ENCODE assay signal across 1 cellular context in the genomic region with DNA sequence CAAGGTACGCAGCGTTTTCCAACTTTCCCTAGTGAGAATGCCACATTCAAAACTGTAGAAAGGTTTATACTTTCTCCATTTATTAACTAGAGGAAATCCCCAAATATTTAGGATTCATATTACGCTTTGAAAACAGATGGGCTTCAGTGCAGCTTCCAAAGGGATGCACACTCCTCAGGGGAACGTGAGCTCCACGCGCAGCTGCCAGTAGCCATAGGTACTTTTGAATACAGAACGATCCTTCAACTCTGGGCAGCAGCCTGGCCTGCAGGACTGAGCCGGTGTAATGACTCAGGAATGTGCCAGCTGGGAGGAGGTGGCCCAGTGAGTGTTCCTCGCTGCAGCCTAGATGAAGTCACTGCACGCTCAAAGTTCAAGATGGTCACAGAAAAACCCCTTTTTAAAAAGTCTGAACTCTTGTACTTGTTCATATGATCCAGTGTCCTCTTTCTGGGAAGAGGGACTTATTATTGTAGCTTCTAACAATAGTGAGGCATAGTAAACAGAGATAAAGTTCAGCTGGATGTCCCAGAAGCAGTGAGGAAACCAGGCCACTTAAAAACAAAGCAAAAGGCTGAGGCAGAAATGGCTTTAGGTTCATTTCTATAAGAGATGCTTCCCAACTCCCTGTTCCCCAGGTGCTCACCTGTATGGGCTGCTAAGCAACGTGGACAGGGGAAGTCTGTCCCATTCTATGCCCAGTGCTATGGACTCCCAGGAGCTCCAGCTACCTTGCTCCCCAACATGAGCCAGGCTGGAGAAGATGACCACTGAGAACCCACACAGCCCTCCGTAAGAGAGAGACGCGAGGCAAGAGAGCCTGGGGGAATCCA.
A peak's percentile ranks its signal among the peaks of the same experiment; 100 is the strongest.
TF ChIP-seq lines count a peak whose summit lies in the region.

No MANE protein-coding gene starts in this region.

TF ChIP-seq in HepG2, 621 proteins besides CTCF, POLR2A, EP300 and RAD21 (continued from another document):
- TF ChIP-seq, protein P1, sequence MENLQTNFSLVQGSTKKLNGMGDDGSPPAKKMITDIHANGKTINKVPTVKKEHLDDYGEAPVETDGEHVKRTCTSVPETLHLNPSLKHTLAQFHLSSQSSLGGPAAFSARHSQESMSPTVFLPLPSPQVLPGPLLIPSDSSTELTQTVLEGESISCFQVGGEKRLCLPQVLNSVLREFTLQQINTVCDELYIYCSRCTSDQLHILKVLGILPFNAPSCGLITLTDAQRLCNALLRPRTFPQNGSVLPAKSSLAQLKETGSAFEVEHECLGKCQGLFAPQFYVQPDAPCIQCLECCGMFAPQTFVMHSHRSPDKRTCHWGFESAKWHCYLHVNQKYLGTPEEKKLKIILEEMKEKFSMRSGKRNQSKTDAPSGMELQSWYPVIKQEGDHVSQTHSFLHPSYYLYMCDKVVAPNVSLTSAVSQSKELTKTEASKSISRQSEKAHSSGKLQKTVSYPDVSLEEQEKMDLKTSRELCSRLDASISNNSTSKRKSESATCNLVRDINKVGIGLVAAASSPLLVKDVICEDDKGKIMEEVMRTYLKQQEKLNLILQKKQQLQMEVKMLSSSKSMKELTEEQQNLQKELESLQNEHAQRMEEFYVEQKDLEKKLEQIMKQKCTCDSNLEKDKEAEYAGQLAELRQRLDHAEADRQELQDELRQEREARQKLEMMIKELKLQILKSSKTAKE (CRISPR knock-in tag; IDR thresholded peaks at IDR 0.05; ENCODE audit: borderline replicate concordance), result peak; percentile 32; the same call in 1 of the 2 replicates
- peak; percentile 87 for TF ChIP-seq RARA (CRISPR knock-in tag; IDR thresholded peaks at IDR 0.05)
- TF ChIP-seq, protein P2, sequence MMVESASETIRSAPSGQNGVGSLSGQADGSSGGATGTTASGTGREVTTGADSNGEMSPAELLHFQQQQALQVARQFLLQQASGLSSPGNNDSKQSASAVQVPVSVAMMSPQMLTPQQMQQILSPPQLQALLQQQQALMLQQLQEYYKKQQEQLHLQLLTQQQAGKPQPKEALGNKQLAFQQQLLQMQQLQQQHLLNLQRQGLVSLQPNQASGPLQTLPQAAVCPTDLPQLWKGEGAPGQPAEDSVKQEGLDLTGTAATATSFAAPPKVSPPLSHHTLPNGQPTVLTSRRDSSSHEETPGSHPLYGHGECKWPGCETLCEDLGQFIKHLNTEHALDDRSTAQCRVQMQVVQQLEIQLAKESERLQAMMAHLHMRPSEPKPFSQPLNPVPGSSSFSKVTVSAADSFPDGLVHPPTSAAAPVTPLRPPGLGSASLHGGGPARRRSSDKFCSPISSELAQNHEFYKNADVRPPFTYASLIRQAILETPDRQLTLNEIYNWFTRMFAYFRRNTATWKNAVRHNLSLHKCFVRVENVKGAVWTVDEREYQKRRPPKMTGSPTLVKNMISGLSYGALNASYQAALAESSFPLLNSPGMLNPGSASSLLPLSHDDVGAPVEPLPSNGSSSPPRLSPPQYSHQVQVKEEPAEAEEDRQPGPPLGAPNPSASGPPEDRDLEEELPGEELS (CRISPR knock-in tag; IDR thresholded peaks at IDR 0.05), result peak; percentile 84
- TF ChIP-seq, protein P3, sequence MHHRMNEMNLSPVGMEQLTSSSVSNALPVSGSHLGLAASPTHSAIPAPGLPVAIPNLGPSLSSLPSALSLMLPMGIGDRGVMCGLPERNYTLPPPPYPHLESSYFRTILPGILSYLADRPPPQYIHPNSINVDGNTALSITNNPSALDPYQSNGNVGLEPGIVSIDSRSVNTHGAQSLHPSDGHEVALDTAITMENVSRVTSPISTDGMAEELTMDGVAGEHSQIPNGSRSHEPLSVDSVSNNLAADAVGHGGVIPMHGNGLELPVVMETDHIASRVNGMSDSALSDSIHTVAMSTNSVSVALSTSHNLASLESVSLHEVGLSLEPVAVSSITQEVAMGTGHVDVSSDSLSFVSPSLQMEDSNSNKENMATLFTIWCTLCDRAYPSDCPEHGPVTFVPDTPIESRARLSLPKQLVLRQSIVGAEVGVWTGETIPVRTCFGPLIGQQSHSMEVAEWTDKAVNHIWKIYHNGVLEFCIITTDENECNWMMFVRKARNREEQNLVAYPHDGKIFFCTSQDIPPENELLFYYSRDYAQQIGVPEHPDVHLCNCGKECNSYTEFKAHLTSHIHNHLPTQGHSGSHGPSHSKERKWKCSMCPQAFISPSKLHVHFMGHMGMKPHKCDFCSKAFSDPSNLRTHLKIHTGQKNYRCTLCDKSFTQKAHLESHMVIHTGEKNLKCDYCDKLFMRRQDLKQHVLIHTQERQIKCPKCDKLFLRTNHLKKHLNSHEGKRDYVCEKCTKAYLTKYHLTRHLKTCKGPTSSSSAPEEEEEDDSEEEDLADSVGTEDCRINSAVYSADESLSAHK (CRISPR knock-in tag; IDR thresholded peaks at IDR 0.05; ENCODE audit: borderline replicate concordance), result no peak
- no peak for TF ChIP-seq TMF1 (CRISPR knock-in tag; IDR thresholded peaks at IDR 0.05; ENCODE audit: low read depth)
- TF ChIP-seq, protein P4, sequence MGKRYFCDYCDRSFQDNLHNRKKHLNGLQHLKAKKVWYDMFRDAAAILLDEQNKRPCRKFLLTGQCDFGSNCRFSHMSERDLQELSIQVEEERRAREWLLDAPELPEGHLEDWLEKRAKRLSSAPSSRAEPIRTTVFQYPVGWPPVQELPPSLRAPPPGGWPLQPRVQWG (CRISPR knock-in tag; IDR thresholded peaks at IDR 0.05; ENCODE audit: borderline replicate concordance, low read depth), result no peak
- TF ChIP-seq ZNF709 (CRISPR knock-in tag; IDR thresholded peaks at IDR 0.05), result no peak
- peak; percentile 74; the same call in 1 of the 2 replicates for TF ChIP-seq ZNF263 (CRISPR knock-in tag; IDR thresholded peaks at IDR 0.05)
- TF ChIP-seq ZMYM2 (CRISPR knock-in tag; IDR thresholded peaks at IDR 0.05), result peak; percentile 50; the same call in 1 of the 2 replicates
- peak; percentile 44 for TF ChIP-seq NR2F6 (IDR thresholded peaks at IDR 0.05)
- TF ChIP-seq NR2F6 (CRISPR knock-in tag; IDR thresholded peaks at IDR 0.05), result peak; percentile 40
- TF ChIP-seq ZFP62 (CRISPR knock-in tag; IDR thresholded peaks at IDR 0.05), result no peak
- TF ChIP-seq, protein P5, sequence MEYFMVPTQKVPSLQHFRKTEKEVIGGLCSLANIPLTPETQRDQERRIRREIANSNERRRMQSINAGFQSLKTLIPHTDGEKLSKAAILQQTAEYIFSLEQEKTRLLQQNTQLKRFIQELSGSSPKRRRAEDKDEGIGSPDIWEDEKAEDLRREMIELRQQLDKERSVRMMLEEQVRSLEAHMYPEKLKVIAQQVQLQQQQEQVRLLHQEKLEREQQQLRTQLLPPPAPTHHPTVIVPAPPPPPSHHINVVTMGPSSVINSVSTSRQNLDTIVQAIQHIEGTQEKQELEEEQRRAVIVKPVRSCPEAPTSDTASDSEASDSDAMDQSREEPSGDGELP (IDR thresholded peaks at IDR 0.05; ENCODE audit: borderline replicate concordance, low read depth), result peak; percentile 98
- TF ChIP-seq, protein P6, sequence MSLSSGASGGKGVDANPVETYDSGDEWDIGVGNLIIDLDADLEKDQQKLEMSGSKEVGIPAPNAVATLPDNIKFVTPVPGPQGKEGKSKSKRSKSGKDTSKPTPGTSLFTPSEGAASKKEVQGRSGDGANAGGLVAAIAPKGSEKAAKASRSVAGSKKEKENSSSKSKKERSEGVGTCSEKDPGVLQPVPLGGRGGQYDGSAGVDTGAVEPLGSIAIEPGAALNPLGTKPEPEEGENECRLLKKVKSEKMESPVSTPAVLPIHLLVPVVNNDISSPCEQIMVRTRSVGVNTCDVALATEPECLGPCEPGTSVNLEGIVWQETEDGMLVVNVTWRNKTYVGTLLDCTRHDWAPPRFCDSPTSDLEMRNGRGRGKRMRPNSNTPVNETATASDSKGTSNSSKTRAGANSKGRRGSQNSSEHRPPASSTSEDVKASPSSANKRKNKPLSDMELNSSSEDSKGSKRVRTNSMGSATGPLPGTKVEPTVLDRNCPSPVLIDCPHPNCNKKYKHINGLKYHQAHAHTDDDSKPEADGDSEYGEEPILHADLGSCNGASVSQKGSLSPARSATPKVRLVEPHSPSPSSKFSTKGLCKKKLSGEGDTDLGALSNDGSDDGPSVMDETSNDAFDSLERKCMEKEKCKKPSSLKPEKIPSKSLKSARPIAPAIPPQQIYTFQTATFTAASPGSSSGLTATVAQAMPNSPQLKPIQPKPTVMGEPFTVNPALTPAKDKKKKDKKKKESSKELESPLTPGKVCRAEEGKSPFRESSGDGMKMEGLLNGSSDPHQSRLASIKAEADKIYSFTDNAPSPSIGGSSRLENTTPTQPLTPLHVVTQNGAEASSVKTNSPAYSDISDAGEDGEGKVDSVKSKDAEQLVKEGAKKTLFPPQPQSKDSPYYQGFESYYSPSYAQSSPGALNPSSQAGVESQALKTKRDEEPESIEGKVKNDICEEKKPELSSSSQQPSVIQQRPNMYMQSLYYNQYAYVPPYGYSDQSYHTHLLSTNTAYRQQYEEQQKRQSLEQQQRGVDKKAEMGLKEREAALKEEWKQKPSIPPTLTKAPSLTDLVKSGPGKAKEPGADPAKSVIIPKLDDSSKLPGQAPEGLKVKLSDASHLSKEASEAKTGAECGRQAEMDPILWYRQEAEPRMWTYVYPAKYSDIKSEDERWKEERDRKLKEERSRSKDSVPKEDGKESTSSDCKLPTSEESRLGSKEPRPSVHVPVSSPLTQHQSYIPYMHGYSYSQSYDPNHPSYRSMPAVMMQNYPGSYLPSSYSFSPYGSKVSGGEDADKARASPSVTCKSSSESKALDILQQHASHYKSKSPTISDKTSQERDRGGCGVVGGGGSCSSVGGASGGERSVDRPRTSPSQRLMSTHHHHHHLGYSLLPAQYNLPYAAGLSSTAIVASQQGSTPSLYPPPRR (CRISPR knock-in tag; IDR thresholded peaks at IDR 0.05; ENCODE audit: borderline replicate concordance), result peak; percentile 63; the same call in 1 of the 2 replicates
- TF ChIP-seq ZNF678 (CRISPR knock-in tag; IDR thresholded peaks at IDR 0.05), result no peak
- 0 out of 2 replicates have a peak, but pooled peaks have one; percentile 20 for TF ChIP-seq PHF8 (CRISPR knock-in tag; IDR thresholded peaks at IDR 0.05)
- no peak for TF ChIP-seq SIN3A (IDR thresholded peaks at IDR 0.05; ENCODE audit: borderline replicate concordance, low read depth, low read length)
- peak; percentile 57 for TF ChIP-seq SIX1 (CRISPR knock-in tag; IDR thresholded peaks at IDR 0.05; ENCODE audit: borderline replicate concordance)
